In the genomic region with DNA sequence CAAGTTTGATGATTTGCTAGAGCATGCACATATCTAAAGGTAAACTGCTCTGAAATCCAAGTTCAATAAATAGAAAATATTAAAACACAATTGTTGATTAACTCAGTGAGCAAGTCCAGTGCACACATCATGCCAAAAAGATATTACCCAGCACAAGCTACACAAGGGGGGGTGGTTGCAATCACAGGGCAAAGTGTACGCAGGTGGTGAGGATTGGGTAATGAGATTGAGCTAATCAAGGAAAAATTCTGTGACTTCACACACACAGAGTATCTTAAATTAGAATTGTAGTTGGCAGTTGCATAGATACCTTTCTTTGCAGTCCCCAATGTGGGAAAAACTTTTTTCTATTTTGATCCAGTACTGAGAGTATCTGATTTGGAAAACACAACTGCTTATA, we compare ENCODE assay signal across 25 cellular contexts.
"Had no signal": no experiment of that assay in that cellular context is flagged by ENCODE, and none has a peak within 500 bp of the region (broad histone marks: within the 10 kb centered on the region; RNA-seq: fewer than 3 reads in every experiment).

No MANE protein-coding gene starts in this region.

- H3K27ac ChIP-seq: colonic mucosa, gastroesophageal sphincter, sigmoid colon, VCaP had no signal

- H3K4me2 ChIP-seq: SK-N-SH had no signal

- H3K27me3 ChIP-seq: colonic mucosa, sigmoid colon had no signal

- H3K36me3 ChIP-seq: colonic mucosa, gastroesophageal sphincter, sigmoid colon had no signal

- H3K9me3 Mint-ChIP-seq: central memory CD8-positive, alpha-beta T cell; type B pancreatic cell had no signal

- ATAC-seq: activated CD4-positive, CD25-positive, alpha-beta regulatory T cell treated with anti-CD3 and anti-CD28 coated beads, Interleukin-2, amount 50 U/mL, for 24 hours; activated CD8-positive, alpha-beta memory T cell treated with anti-CD3 and anti-CD28 coated beads, Interleukin-2, amount 10 ng/mL, durations not matched to agents 7 days and 5 days; activated CD8-positive, alpha-beta T cell treated with anti-CD3 and anti-CD28 coated beads for 36 hours; gastroesophageal sphincter; stimulated activated naive B cell treated with anti-CD40 and anti-IgM and Interleukin-4, amounts not matched to agents 10 μg/mL and 1 μg/mL and 100 μg/mL, for 72 hours had no signal

- H3K4me1 Mint-ChIP-seq: activated CD4-positive, alpha-beta T cell treated with anti-CD3 and anti-CD28 coated beads, Interleukin-2, amount 10 ng/mL, durations not matched to agents 7 days and 5 days; activated CD8-positive, alpha-beta memory T cell treated with anti-CD3 and anti-CD28 coated beads, Interleukin-2, amount 10 ng/mL, durations not matched to agents 7 days and 5 days; activated naive CD4-positive, alpha-beta T cell treated with anti-CD3 and anti-CD28 coated beads, Interleukin-2, amount 50 U/mL, for 24 hours; central memory CD8-positive, alpha-beta T cell; memory B cell; stimulated activated naive B cell treated with anti-CD40 and anti-IgM and Interleukin-4, amounts not matched to agents 10 μg/mL and 1 μg/mL and 100 μg/mL, for 72 hours had no signal

- DNase-seq: activated CD4-positive, alpha-beta T cell treated with anti-CD3 and anti-CD28 coated beads, Interleukin-2, amount 10 ng/mL, durations not matched to agents 7 days and 5 days; activated CD8-positive, alpha-beta memory T cell treated with anti-CD3 and anti-CD28 coated beads, Interleukin-2, amount 10 ng/mL, durations not matched to agents 7 days and 5 days; activated CD8-positive, alpha-beta T cell treated with anti-CD3 and anti-CD28 coated beads for 36 hours; activated effector memory CD4-positive, alpha-beta T cell treated with anti-CD3 and anti-CD28 coated beads, Interleukin-2, amount 50 U/mL, for 16 hours; activated T-cell treated with anti-CD3 and anti-CD28 coated beads for 4 hours; anterior cingulate cortex; colonic mucosa; head of caudate nucleus; islet precursor cell; nucleus accumbens; posterior cingulate gyrus; sigmoid colon; SK-N-SH; stimulated activated CD4-positive, alpha-beta T cell treated with anti-CD3 and anti-CD28 coated beads, Interleukin-2, amount 100 ng/mL, for 48 hours; stimulated activated CD8-positive, alpha-beta memory T cell treated with anti-CD3 and anti-CD28 coated beads, Interleukin-4, amount 100 ng/mL, for 48 hours; stimulated activated naive B cell treated with anti-CD40 and anti-IgM and Interleukin-4, amounts not matched to agents 10 μg/mL and 1 μg/mL and 100 μg/mL, for 72 hours; T-helper 2 cell had no signal

- H3K9ac ChIP-seq: SK-N-SH had no signal

- H3K27ac Mint-ChIP-seq: activated CD8-positive, alpha-beta memory T cell treated with anti-CD3 and anti-CD28 coated beads, Interleukin-2, amount 10 ng/mL, durations not matched to agents 7 days and 5 days; activated CD8-positive, alpha-beta T cell treated with anti-CD3 and anti-CD28 coated beads for 36 hours; activated naive CD4-positive, alpha-beta T cell treated with anti-CD3 and anti-CD28 coated beads, Interleukin-2, amount 50 U/mL, for 24 hours; memory B cell; stimulated activated naive B cell treated with anti-CD40 and anti-IgM and Interleukin-4, amounts not matched to agents 10 μg/mL and 1 μg/mL and 100 μg/mL, for 72 hours; type B pancreatic cell had no signal

- H3K36me3 Mint-ChIP-seq: activated CD8-positive, alpha-beta memory T cell treated with anti-CD3 and anti-CD28 coated beads, Interleukin-2, amount 10 ng/mL, durations not matched to agents 7 days and 5 days; activated naive CD4-positive, alpha-beta T cell treated with anti-CD3 and anti-CD28 coated beads, Interleukin-2, amount 50 U/mL, for 24 hours; brain; memory B cell; stimulated activated naive B cell treated with anti-CD40 and anti-IgM and Interleukin-4, amounts not matched to agents 10 μg/mL and 1 μg/mL and 100 μg/mL, for 72 hours; type B pancreatic cell had no signal

- H3K4me1 ChIP-seq: colonic mucosa, gastroesophageal sphincter, sigmoid colon had no signal

- H3K4me3 Mint-ChIP-seq: activated CD4-positive, alpha-beta T cell treated with anti-CD3 and anti-CD28 coated beads, Interleukin-2, amount 10 ng/mL, durations not matched to agents 7 days and 5 days; activated CD8-positive, alpha-beta memory T cell treated with anti-CD3 and anti-CD28 coated beads, Interleukin-2, amount 10 ng/mL, durations not matched to agents 7 days and 5 days; activated CD8-positive, alpha-beta T cell treated with anti-CD3 and anti-CD28 coated beads for 36 hours; activated naive CD4-positive, alpha-beta T cell treated with anti-CD3 and anti-CD28 coated beads, Interleukin-2, amount 50 U/mL, for 24 hours; brain; central memory CD8-positive, alpha-beta T cell; memory B cell; stimulated activated naive B cell treated with anti-CD40 and anti-IgM and Interleukin-4, amounts not matched to agents 10 μg/mL and 1 μg/mL and 100 μg/mL, for 72 hours; type B pancreatic cell had no signal

- H3K27me3 Mint-ChIP-seq: activated CD8-positive, alpha-beta memory T cell treated with anti-CD3 and anti-CD28 coated beads, Interleukin-2, amount 10 ng/mL, durations not matched to agents 7 days and 5 days; activated CD8-positive, alpha-beta T cell treated with anti-CD3 and anti-CD28 coated beads for 36 hours; brain; stimulated activated naive B cell treated with anti-CD40 and anti-IgM and Interleukin-4, amounts not matched to agents 10 μg/mL and 1 μg/mL and 100 μg/mL, for 72 hours had no signal

- H3K9me3 ChIP-seq: colonic mucosa, sigmoid colon, SK-N-SH had no signal

- H3K4me3 ChIP-seq: colonic mucosa, gastroesophageal sphincter, sigmoid colon had no signal
